Comparison of ENCODE assay signal across 1 cellular context in the genomic region with DNA sequence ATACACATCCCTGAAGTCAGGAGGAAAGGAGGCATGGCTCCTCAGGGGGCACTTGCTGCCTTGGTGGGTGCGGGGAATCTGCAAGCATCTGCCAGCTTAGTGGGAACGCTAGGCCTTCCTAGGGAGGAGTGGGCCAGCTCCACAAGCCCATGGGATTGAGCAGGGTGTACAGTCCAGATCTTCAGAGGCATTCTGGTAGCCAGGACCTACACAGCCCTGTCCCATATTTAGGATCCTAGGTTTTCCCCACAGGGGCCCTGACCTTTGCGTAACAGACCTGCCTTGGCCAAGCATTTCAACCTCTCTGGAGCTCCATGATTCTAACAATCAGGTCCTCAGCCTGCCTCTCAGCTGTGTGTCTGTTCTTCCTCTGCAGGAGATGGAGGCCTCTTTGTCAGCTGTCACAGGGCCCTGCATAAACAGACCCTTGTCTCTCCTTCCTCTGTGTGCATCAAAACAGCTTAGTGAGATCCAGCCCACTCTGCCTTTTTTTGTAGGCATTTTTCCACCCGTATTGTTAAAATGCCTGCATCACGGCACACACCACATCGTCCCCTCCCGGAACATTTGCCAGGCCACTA.
TF ChIP-seq lines count a peak whose summit lies in the region.

No MANE protein-coding gene starts in this region.

TF ChIP-seq in GM23338, 12 proteins besides CTCF, POLR2A, EP300 and RAD21:
- TF ChIP-seq, protein P1, sequence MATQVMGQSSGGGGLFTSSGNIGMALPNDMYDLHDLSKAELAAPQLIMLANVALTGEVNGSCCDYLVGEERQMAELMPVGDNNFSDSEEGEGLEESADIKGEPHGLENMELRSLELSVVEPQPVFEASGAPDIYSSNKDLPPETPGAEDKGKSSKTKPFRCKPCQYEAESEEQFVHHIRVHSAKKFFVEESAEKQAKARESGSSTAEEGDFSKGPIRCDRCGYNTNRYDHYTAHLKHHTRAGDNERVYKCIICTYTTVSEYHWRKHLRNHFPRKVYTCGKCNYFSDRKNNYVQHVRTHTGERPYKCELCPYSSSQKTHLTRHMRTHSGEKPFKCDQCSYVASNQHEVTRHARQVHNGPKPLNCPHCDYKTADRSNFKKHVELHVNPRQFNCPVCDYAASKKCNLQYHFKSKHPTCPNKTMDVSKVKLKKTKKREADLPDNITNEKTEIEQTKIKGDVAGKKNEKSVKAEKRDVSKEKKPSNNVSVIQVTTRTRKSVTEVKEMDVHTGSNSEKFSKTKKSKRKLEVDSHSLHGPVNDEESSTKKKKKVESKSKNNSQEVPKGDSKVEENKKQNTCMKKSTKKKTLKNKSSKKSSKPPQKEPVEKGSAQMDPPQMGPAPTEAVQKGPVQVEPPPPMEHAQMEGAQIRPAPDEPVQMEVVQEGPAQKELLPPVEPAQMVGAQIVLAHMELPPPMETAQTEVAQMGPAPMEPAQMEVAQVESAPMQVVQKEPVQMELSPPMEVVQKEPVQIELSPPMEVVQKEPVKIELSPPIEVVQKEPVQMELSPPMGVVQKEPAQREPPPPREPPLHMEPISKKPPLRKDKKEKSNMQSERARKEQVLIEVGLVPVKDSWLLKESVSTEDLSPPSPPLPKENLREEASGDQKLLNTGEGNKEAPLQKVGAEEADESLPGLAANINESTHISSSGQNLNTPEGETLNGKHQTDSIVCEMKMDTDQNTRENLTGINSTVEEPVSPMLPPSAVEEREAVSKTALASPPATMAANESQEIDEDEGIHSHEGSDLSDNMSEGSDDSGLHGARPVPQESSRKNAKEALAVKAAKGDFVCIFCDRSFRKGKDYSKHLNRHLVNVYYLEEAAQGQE (IDR thresholded peaks at IDR 0.05; ENCODE audit: unreplicated experiment), result no peak
- TF ChIP-seq ZNF114 (CRISPR knock-in tag; IDR thresholded peaks at IDR 0.05) (no peak), NANOG (IDR thresholded peaks at IDR 0.05; ENCODE audit: borderline replicate concordance) (no peak), ZNF331 (CRISPR knock-in tag; IDR thresholded peaks at IDR 0.05; ENCODE audit: low read depth) (no peak), POLR2AphosphoS5 (IDR thresholded peaks at IDR 0.05; ENCODE audit: low read depth) (no peak), JUNB (IDR thresholded peaks at IDR 0.05; ENCODE audit: unreplicated experiment) (no peak), CREB1 (CRISPR knock-in tag; IDR thresholded peaks at IDR 0.05; ENCODE audit: low read depth) (no peak), STAT1 (IDR thresholded peaks at IDR 0.05; ENCODE audit: unreplicated experiment) (no peak), EZH2 (IDR thresholded peaks at IDR 0.05; ENCODE audit: low read depth, unreplicated experiment) (no peak), EZH2phosphoT487 (IDR thresholded peaks at IDR 0.05; ENCODE audit: unreplicated experiment) (no peak)
- TF ChIP-seq, protein P2, sequence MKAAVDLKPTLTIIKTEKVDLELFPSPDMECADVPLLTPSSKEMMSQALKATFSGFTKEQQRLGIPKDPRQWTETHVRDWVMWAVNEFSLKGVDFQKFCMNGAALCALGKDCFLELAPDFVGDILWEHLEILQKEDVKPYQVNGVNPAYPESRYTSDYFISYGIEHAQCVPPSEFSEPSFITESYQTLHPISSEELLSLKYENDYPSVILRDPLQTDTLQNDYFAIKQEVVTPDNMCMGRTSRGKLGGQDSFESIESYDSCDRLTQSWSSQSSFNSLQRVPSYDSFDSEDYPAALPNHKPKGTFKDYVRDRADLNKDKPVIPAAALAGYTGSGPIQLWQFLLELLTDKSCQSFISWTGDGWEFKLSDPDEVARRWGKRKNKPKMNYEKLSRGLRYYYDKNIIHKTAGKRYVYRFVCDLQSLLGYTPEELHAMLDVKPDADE (IDR thresholded peaks at IDR 0.05), result no peak
- TF ChIP-seq, protein P3, sequence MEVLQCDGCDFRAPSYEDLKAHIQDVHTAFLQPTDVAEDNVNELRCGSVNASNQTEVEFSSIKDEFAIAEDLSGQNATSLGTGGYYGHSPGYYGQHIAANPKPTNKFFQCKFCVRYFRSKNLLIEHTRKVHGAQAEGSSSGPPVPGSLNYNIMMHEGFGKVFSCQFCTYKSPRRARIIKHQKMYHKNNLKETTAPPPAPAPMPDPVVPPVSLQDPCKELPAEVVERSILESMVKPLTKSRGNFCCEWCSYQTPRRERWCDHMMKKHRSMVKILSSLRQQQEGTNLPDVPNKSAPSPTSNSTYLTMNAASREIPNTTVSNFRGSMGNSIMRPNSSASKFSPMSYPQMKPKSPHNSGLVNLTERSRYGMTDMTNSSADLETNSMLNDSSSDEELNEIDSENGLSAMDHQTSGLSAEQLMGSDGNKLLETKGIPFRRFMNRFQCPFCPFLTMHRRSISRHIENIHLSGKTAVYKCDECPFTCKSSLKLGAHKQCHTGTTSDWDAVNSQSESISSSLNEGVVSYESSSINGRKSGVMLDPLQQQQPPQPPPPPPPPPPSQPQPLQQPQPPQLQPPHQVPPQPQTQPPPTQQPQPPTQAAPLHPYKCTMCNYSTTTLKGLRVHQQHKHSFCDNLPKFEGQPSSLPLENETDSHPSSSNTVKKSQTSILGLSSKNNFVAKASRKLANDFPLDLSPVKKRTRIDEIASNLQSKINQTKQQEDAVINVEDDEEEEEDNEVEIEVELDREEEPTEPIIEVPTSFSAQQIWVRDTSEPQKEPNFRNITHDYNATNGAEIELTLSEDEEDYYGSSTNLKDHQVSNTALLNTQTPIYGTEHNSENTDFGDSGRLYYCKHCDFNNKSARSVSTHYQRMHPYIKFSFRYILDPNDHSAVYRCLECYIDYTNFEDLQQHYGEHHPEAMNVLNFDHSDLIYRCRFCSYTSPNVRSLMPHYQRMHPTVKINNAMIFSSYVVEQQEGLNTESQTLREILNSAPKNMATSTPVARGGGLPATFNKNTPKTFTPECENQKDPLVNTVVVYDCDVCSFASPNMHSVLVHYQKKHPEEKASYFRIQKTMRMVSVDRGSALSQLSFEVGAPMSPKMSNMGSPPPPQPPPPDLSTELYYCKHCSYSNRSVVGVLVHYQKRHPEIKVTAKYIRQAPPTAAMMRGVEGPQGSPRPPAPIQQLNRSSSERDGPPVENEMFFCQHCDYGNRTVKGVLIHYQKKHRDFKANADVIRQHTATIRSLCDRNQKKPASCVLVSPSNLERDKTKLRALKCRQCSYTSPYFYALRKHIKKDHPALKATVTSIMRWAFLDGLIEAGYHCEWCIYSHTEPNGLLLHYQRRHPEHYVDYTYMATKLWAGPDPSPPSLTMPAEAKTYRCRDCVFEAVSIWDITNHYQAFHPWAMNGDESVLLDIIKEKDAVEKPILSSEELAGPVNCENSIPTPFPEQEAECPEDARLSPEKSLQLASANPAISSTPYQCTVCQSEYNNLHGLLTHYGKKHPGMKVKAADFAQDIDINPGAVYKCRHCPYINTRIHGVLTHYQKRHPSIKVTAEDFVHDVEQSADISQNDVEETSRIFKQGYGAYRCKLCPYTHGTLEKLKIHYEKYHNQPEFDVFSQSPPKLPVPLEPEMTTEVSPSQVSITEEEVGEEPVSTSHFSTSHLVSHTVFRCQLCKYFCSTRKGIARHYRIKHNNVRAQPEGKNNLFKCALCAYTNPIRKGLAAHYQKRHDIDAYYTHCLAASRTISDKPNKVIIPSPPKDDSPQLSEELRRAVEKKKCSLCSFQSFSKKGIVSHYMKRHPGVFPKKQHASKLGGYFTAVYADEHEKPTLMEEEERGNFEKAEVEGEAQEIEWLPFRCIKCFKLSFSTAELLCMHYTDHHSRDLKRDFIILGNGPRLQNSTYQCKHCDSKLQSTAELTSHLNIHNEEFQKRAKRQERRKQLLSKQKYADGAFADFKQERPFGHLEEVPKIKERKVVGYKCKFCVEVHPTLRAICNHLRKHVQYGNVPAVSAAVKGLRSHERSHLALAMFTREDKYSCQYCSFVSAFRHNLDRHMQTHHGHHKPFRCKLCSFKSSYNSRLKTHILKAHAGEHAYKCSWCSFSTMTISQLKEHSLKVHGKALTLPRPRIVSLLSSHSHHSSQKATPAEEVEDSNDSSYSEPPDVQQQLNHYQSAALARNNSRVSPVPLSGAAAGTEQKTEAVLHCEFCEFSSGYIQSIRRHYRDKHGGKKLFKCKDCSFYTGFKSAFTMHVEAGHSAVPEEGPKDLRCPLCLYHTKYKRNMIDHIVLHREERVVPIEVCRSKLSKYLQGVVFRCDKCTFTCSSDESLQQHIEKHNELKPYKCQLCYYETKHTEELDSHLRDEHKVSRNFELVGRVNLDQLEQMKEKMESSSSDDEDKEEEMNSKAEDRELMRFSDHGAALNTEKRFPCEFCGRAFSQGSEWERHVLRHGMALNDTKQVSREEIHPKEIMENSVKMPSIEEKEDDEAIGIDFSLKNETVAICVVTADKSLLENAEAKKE (CRISPR knock-in tag; IDR thresholded peaks at IDR 0.05), result no peak
